In genomic region chr5:133690746-133691145, GRCh38 we compare ENCODE assay signal across 33 cellular contexts.
"Had no signal": no experiment of that assay in that cellular context is flagged by ENCODE, and none has a peak within 500 bp of the region (broad histone marks: within the 10 kb centered on the region; RNA-seq: fewer than 3 reads in every experiment).

No MANE protein-coding gene starts in this region.

- H3K4me1 ChIP-seq: adrenal gland, body of pancreas, breast epithelium had no signal

- H3K36me3 ChIP-seq: adrenal gland, brain microvascular endothelial cell, breast epithelium had no signal

- DNase-seq: activated B cell treated with CpG ODN at 0.5 μM for 24 hours; activated CD4-positive, alpha-beta memory T cell treated with anti-CD3 and anti-CD28 coated beads for 36 hours; activated CD4-positive, alpha-beta T cell treated with anti-CD3 and anti-CD28 coated beads for 4 hours; activated CD4-positive, alpha-beta T cell treated with anti-CD3 and anti-CD28 coated beads, Interleukin-2, amount 10 ng/mL, durations not matched to agents 24 days and 14 days; activated CD4-positive, alpha-beta T cell treated with anti-CD3 and anti-CD28 coated beads, Interleukin-2, amount 50 U/mL, for 1 hour; activated CD4-positive, alpha-beta T cell treated with anti-CD3 and anti-CD28 coated beads, Interleukin-2, amount 50 U/mL, for 4 hours; activated CD4-positive, CD25-positive, alpha-beta regulatory T cell treated with anti-CD3 and anti-CD28 coated beads, Interleukin-2, amount 50 U/mL, for 72 hours; activated CD8-positive, alpha-beta memory T cell treated with anti-CD3 and anti-CD28 coated beads, Interleukin-2, amount 50 U/mL, for 4 hours; activated CD8-positive, alpha-beta T cell treated with anti-CD3 and anti-CD28 coated beads for 36 hours; activated effector memory CD4-positive, alpha-beta T cell treated with anti-CD3 and anti-CD28 coated beads, Interleukin-2, amount 50 U/mL, for 16 hours; activated gamma-delta T cell treated with Interleukin-2 at 50 U/mL for 16 hours; activated naive CD4-positive, alpha-beta T cell; activated naive CD4-positive, alpha-beta T cell treated with anti-CD3 and anti-CD28 coated beads for 36 hours; activated naive CD4-positive, alpha-beta T cell treated with anti-CD3 and anti-CD28 coated beads, Interleukin-2, amount 50 U/mL, for 16 hours; activated naive CD8-positive, alpha-beta T cell treated with anti-CD3 and anti-CD28 coated beads for 36 hours; activated T-cell treated with anti-CD3 and anti-CD28 coated beads for 4 hours; activated T-cell treated with anti-CD3 and anti-CD28 coated beads, Interleukin-2, amount 50 U/mL, for 1 hour; activated T-cell treated with anti-CD3 and anti-CD28 coated beads, Interleukin-2, amount 50 U/mL, for 4 hours; activated T-cell treated with anti-CD3 and anti-CD28 coated beads, Interleukin-2, amount 50 U/mL, for 72 hours; adrenal gland; amniotic stem cell; body of pancreas; brain microvascular endothelial cell; central memory CD4-positive, alpha-beta T cell; T-helper 1 cell; T-helper 2 cell; T-helper 9 cell had no signal

- H3K9me3 ChIP-seq: adrenal gland, body of pancreas, breast epithelium had no signal

- H3K4me3 ChIP-seq: adrenal gland, body of pancreas, breast epithelium had no signal

- FAIRE-seq: astrocyte, TTC549 had no signal

- H3K27ac ChIP-seq: adrenal gland, body of pancreas, brain microvascular endothelial cell, breast epithelium, VCaP had no signal

- H3K27me3 ChIP-seq: body of pancreas, brain microvascular endothelial cell had no signal

- ATAC-seq: activated CD8-positive, alpha-beta T cell treated with anti-CD3 and anti-CD28 coated beads for 36 hours; activated naive CD4-positive, alpha-beta T cell treated with anti-CD3 and anti-CD28 coated beads, Interleukin-2, amount 50 U/mL, for 72 hours; activated T-cell treated with anti-CD3 and anti-CD28 coated beads, Interleukin-2, amount 50 U/mL, for 4 hours; activated T-cell treated with anti-CD3 and anti-CD28 coated beads, Interleukin-2, amount 50 U/mL, for 72 hours; activated T-helper 17 cell treated with anti-CD3 and anti-CD28 coated beads, Interleukin-2, amount 50 U/mL, for 72 hours; body of pancreas had no signal
